7 cellular contexts compared by ENCODE assay signal in the genomic region with DNA sequence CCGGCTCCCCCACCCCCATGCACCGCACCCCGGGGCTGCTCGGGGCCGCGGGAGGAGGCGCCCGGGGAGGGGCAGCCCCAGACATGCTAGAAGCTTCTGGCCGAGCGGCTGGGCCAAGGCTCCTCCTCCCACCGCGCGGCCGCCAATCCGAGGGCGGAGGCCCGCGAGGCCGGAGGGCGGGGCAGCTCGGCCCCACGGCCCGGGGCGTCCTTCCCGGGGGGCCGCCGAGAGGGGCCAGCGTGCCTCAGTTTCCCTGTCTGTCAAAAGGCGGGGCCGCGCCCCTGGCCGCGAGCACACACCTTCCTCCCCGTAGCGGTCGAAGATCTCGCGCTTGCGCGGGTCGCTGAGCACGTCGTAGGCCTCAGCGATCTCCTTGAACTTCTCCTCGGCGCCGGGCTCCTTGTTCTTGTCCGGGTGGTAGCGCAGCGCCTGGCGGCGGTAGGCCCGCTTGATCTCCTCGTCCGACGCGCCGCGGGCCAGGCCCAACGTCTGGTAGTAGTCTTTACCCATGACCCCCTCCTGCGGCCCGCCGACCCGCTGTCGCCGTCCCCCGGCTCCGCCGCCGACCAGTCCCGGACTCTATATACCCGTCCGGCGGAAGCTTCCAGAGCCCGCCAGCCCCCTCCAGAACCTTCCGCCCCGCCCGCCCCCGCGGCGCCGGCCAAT. TPM values are rescaled to one million over a fixed set of nuclear protein-coding genes. Genes with fewer than 3 reads are reported as not detected.
DNase-seq lines count a peak whose midpoint lies in the region; ATAC-seq, FAIRE-seq and TF ChIP-seq lines count a peak whose summit lies in the region.

A gene (minus strand): TSS at position 558 of the 666 bp plus-strand sequence. CDS start 48 bp downstream, at position 510.

- peak within 1 kb of the TSS; percentile 97 for H3K4me2 ChIP-seq in skeletal muscle satellite cell (ENCODE audit: low read length)

- H3K36me3 Mint-ChIP-seq in T-helper 17 cell (ENCODE audit: low read depth), result peaks cover 8% of the 10 kb centered on the region

- H3K9me3 ChIP-seq in T-helper 17 cell (ENCODE audit: control insufficient read depth, low read length, poor library complexity, severe bottlenecking) (no peaks in the 10 kb centered on the region), breast epithelium (no peaks in the 10 kb centered on the region), skeletal muscle satellite cell (replicated peaks; ENCODE audit: low read length) (no peaks in the 10 kb centered on the region)

- H3K4me3 Mint-ChIP-seq in T-helper 17 cell, result peak within 1 kb of the TSS; percentile 94

- peaks cover 53% of the 10 kb centered on the region for H3K4me1 Mint-ChIP-seq in T-helper 17 cell

- DNase-seq in GM12891 (ENCODE audit: insufficient read length, low spot score), result peak; percentile 92
- DNase-seq in KG1 (lab: John Stamatoyannopoulos, UW), result peak; percentile 57
- DNase-seq in T-helper 17 cell, result peak; percentile 52 to 58 (median 56)
- peak; percentile 73 to 76 for DNase-seq in breast epithelium (ENCODE audit: low spot score in 2 of 2)
- peak; percentile 90 for DNase-seq in iPS-NIHi11 (ENCODE audit: low spot score)

- H3K27me3 Mint-ChIP-seq in T-helper 17 cell, result no peaks in the 10 kb centered on the region

- H3K36me3 ChIP-seq in breast epithelium (peaks cover 5% of the 10 kb centered on the region), skeletal muscle satellite cell (ENCODE audit: insufficient read depth, low read length) (peaks cover 35% of the 10 kb centered on the region)

- ATAC-seq in GM21737 (IDR thresholded peaks at IDR 0.05; ENCODE audit: unreplicated experiment) (peak; percentile 61), T-helper 17 cell (peak; percentile 56)

- intact Hi-C loops in breast epithelium (cut with DNase I; ENCODE audit: low total_unique reads), result no loop called here

- peak within 1 kb of the TSS; percentile 99 for H3K27ac Mint-ChIP-seq in T-helper 17 cell

- H3K27me3 ChIP-seq in breast epithelium (no peaks in the 10 kb centered on the region), skeletal muscle satellite cell (ENCODE audit: control insufficient read depth, insufficient read depth, low read length) (no peaks in the 10 kb centered on the region)

- H3K4me3 ChIP-seq in breast epithelium (peak within 1 kb of the TSS; percentile 83 to 92 (median 89)), skeletal muscle satellite cell (ENCODE audit: low read length) (peak within 1 kb of the TSS; percentile 100)

- TF ChIP-seq POLR2A in GM12891 (IDR thresholded peaks at IDR 0.05; ENCODE audit: low read depth, low read length), result peak; percentile 94
- TF ChIP-seq POLR2A in breast epithelium (IDR thresholded peaks at IDR 0.05), result peak; percentile 97

- H3K9ac ChIP-seq in skeletal muscle satellite cell (ENCODE audit: low read depth, low read length), result peak within 1 kb of the TSS; percentile 100

- FAIRE-seq in GM12891 (lab: Jason Lieb, UNC), result no peak

- peaks cover 7 to 17% of the 10 kb centered on the region in 2 donors for H3K4me1 ChIP-seq in breast epithelium
- H3K4me1 ChIP-seq in skeletal muscle satellite cell (ENCODE audit: control insufficient read depth, insufficient read depth, low read length), result peaks cover 32% of the 10 kb centered on the region

- peak in 1 of 3 donors; percentile 12 for TF ChIP-seq CTCF in breast epithelium (IDR thresholded peaks at IDR 0.05)

- H3K27ac ChIP-seq in breast epithelium, result peak within 1 kb of the TSS; percentile 99 to 100

TF ChIP-seq in GM12891, 5 proteins besides CTCF, POLR2A, EP300 and RAD21:
- TF ChIP-seq POLR2AphosphoS5 (IDR thresholded peaks at IDR 0.05; ENCODE audit: low read depth, low read length) (peak; percentile 86), PAX5 (IDR thresholded peaks at IDR 0.05; ENCODE audit: insufficient read depth, low read length, severe bottlenecking) (no peak), TAF1 (IDR thresholded peaks at IDR 0.05; ENCODE audit: low read depth, low read length) (peak; percentile 47; the same call in 1 of the 2 replicates), SPI1 (IDR thresholded peaks at IDR 0.05; ENCODE audit: low read depth, low read length) (no peak), POU2F2 (IDR thresholded peaks at IDR 0.05; ENCODE audit: low read depth, low read length) (peak; percentile 76)

RNA-seq across cellular contexts. Expression of the gene that starts here (rescaled TPM):
- polyA plus RNA-seq in GM12891 (2012; ENCODE audit: low read depth, missing spikeins), result 26.5 TPM
- total RNA-seq in T-helper 17 cell, result 100 to 1,000 TPM; 483 to 558 TPM
- total RNA-seq in breast epithelium, result 100 to 1,000 TPM in 2 of 3 donors, 10 to 100 TPM in 1; 59.0 to 166 (median 102) TPM
- 74.3 and 74.9 TPM in 2 replicates for total RNA-seq in skeletal muscle satellite cell (2012; rRNA removed)

Comparison
In these comparisons a context has a peak if more than half of its experiments do, and no peak if none do; other contexts are left out.
1. Peak in every context shown above with its lines: DNase-seq, ATAC-seq, H3K4me3 ChIP-seq and H3K27ac ChIP-seq.